1 cellular context compared by ENCODE assay signal in genomic region chr12:57454566-57455373, GRCh38.
TF ChIP-seq lines count a peak whose summit lies in the region.

Gene INHBE (plus strand): TSS chr12:57455307. CDS start chr12:57455537, 230 bp downstream.

TF ChIP-seq in HepG2, 621 proteins besides CTCF, POLR2A, EP300 and RAD21 (continued from another document and continues in another):
- TF ChIP-seq ZNF512 (CRISPR knock-in tag; IDR thresholded peaks at IDR 0.05) (no peak), ATF1 (CRISPR knock-in tag; IDR thresholded peaks at IDR 0.05) (no peak; the same call in 1 of the 2 replicates), HNRNPL (IDR thresholded peaks at IDR 0.05; ENCODE audit: low read depth, low read length) (peak; percentile 98), XRCC5 (optimal IDR thresholded peaks at IDR 0.05; ENCODE audit: low read length) (peak; percentile 62), KAT8 (CRISPR knock-in tag; IDR thresholded peaks at IDR 0.05) (no peak), STAT6 (CRISPR knock-in tag; IDR thresholded peaks at IDR 0.05; ENCODE audit: borderline replicate concordance) (peak; percentile 95), HDAC1 (CRISPR knock-in tag; IDR thresholded peaks at IDR 0.05) (peak; percentile 97), ZNF503 (CRISPR knock-in tag; IDR thresholded peaks at IDR 0.05) (no peak), THRA (CRISPR knock-in tag; IDR thresholded peaks at IDR 0.05; ENCODE audit: borderline replicate concordance) (peak; percentile 79; the same call in 1 of the 2 replicates), SIX4 (CRISPR knock-in tag; IDR thresholded peaks at IDR 0.05) (peak; percentile 97), ZNF598 (CRISPR knock-in tag; IDR thresholded peaks at IDR 0.05; ENCODE audit: borderline replicate concordance) (0 out of 2 replicates have a peak, but pooled peaks have one; percentile 15), POGK (CRISPR knock-in tag; conservative IDR thresholded peaks at IDR 0.05) (peak; percentile 86), THYN1 (CRISPR knock-in tag; IDR thresholded peaks at IDR 0.05; ENCODE audit: borderline replicate concordance, low read depth) (no peak), CREBL2 (CRISPR knock-in tag; IDR thresholded peaks at IDR 0.05; ENCODE audit: borderline replicate concordance) (peak; percentile 35; the same call in 1 of the 2 replicates), ZNF784 (CRISPR knock-in tag; IDR thresholded peaks at IDR 0.05; ENCODE audit: borderline replicate concordance) (peak; percentile 90; the same call in 1 of the 2 replicates), ZNF34 (CRISPR knock-in tag; IDR thresholded peaks at IDR 0.05; ENCODE audit: borderline replicate concordance) (peak; percentile 49; the same call in 1 of the 2 replicates), MTF2 (CRISPR knock-in tag; IDR thresholded peaks at IDR 0.05; ENCODE audit: borderline replicate concordance) (no peak), ZNF275 (CRISPR knock-in tag; IDR thresholded peaks at IDR 0.05; ENCODE audit: borderline replicate concordance) (no peak; the same call in 1 of the 2 replicates), HNF1B (CRISPR knock-in tag; IDR thresholded peaks at IDR 0.05) (peak; percentile 78; the same call in 1 of the 2 replicates), REST (IDR thresholded peaks at IDR 0.05; ENCODE audit: borderline replicate concordance in 1 of 2, low read depth in 1 of 2, low read length in 2 of 2) (peak in 1 of 2 experiments; percentile 20; a peak in 1 of 4 replicates), ZNF580 (CRISPR knock-in tag; IDR thresholded peaks at IDR 0.05; ENCODE audit: borderline replicate concordance, low read depth) (peak; percentile 56; the same call in 1 of the 2 replicates), ZNF451 (CRISPR knock-in tag; IDR thresholded peaks at IDR 0.05) (no peak), PCBP1 (IDR thresholded peaks at IDR 0.05; ENCODE audit: borderline replicate concordance, low read depth, low read length) (no peak), SP140L (CRISPR knock-in tag; IDR thresholded peaks at IDR 0.05; ENCODE audit: borderline replicate concordance) (no peak), ZBTB1 (CRISPR knock-in tag; IDR thresholded peaks at IDR 0.05; ENCODE audit: borderline replicate concordance) (no peak), MLX (CRISPR knock-in tag; IDR thresholded peaks at IDR 0.05) (peak; percentile 96), ZMYM3 (CRISPR knock-in tag; IDR thresholded peaks at IDR 0.05) (peak; percentile 57; the same call in 1 of the 2 replicates), ZNF124 (CRISPR knock-in tag; IDR thresholded peaks at IDR 0.05) (0 out of 2 replicates have a peak, but pooled peaks have one; percentile 6), STAT5B (CRISPR knock-in tag; IDR thresholded peaks at IDR 0.05) (no peak), IRX3 (CRISPR knock-in tag; IDR thresholded peaks at IDR 0.05; ENCODE audit: borderline replicate concordance, low read depth) (0 out of 2 replicates have a peak, but pooled peaks have one; percentile 21), ZSCAN5A (CRISPR knock-in tag; IDR thresholded peaks at IDR 0.05; ENCODE audit: borderline replicate concordance) (peak; percentile 88; the same call in 1 of the 2 replicates), HHEX (CRISPR knock-in tag; IDR thresholded peaks at IDR 0.05) (0 out of 2 replicates have a peak, but pooled peaks have one; percentile 21)
